In genomic region chr15:58038426-58039106, GRCh38 we compare ENCODE assay signal across 12 cellular contexts. TPM values are rescaled to one million over a fixed set of nuclear protein-coding genes. Genes with fewer than 3 reads are reported as not detected.
DNase-seq lines count a peak whose midpoint lies in the region; ATAC-seq and TF ChIP-seq lines count a peak whose summit lies in the region.
"Had no signal": no experiment of that assay in that cellular context is flagged by ENCODE, and none has a peak within 500 bp of the region (broad histone marks: within the 10 kb centered on the region; RNA-seq: fewer than 3 reads in every experiment).

No MANE protein-coding gene starts in this region.

- H3K9me3 ChIP-seq in BLaER1 (no peaks in the 10 kb centered on the region), hepatocyte (ENCODE audit: low read depth) (no peaks in the 10 kb centered on the region)
- H3K9me3 ChIP-seq: adrenal gland had no signal

- DNase-seq in NCI-H1092 treated with DMSO at 0.1 percent for 48 hours (lab: John Stamatoyannopoulos, UW) (peak; percentile 41), T1000 (lab: John Stamatoyannopoulos, UW) (peak; percentile 24), hepatocyte (ENCODE audit: low spot score) (peak; percentile 55), NCI-H187 treated with DMSO at 0.1 percent for 48 hours (lab: John Stamatoyannopoulos, UW) (no peak), hypothalamus (lab: John Stamatoyannopoulos, UW) (no peak), NCI-H2227 (lab: John Stamatoyannopoulos, UW; ENCODE audit: unreplicated experiment) (no peak)
- DNase-seq: activated CD4-positive, alpha-beta T cell treated with anti-CD3 and anti-CD28 coated beads, Interleukin-2, amount 50 U/mL, for 4 hours; adrenal gland; GOT3 had no signal

- 31% methylated on average over 2 of the region's 2 CpGs for WGBS in hepatocyte (ENCODE audit: low lambda C conversion rate, missing lambda C conversion rate)

- H2AFZ ChIP-seq in hepatocyte, result no peak overlapping the region

- H3K9ac ChIP-seq in BLaER1, result no peak overlapping the region

- no peaks in the 10 kb centered on the region for H3K9me2 ChIP-seq in hepatocyte (replicated peaks; ENCODE audit: insufficient read depth)

- TF ChIP-seq CTCF in hepatocyte (IDR thresholded peaks at IDR 0.05; ENCODE audit: poor library complexity), result no peak

- H4K20me1 ChIP-seq in BLaER1 (no peaks in the 10 kb centered on the region), hepatocyte (ENCODE audit: insufficient read depth, poor library complexity, severe bottlenecking) (no peaks in the 10 kb centered on the region)

- peaks cover 12% of the 10 kb centered on the region for H3K4me1 ChIP-seq in BLaER1
- peaks cover 25% of the 10 kb centered on the region for H3K4me1 ChIP-seq in hepatocyte (ENCODE audit: insufficient read depth)

- H3K36me3 ChIP-seq in BLaER1, result no peaks in the 10 kb centered on the region
- H3K36me3 ChIP-seq in hepatocyte (replicated peaks; ENCODE audit: insufficient read depth, low read depth), result no peaks in the 10 kb centered on the region
- H3K36me3 ChIP-seq: adrenal gland had no signal

- H3K27me3 ChIP-seq in BLaER1 (no peaks in the 10 kb centered on the region), hepatocyte (no peaks in the 10 kb centered on the region)

- ATAC-seq in GM18868 (IDR thresholded peaks at IDR 0.05; ENCODE audit: unreplicated experiment), result no peak
- ATAC-seq: stimulated activated effector memory CD8-positive, alpha-beta T cell treated with anti-CD3 and anti-CD28 coated beads, Interleukin-12 subunit alpha, Interleukin-12 subunit beta, amount 100 ng/mL, for 72 hours had no signal

- no peak overlapping the region for H3K4me3 ChIP-seq in BLaER1
- H3K4me3 ChIP-seq in hepatocyte, result no peak overlapping the region
- H3K4me3 ChIP-seq: adrenal gland had no signal

- H3K27ac ChIP-seq in BLaER1 (no peak overlapping the region), hepatocyte (peak overlapping the region; percentile 29)
- H3K27ac ChIP-seq: adrenal gland had no signal

- H3K4me2 ChIP-seq in BLaER1, result peak overlapping the region; percentile 52; the same call in 1 of the 2 replicates
- H3K4me2 ChIP-seq in hepatocyte, result peak overlapping the region; percentile 38

- H3K79me2 ChIP-seq in hepatocyte, result no peaks in the 10 kb centered on the region

RNA-seq across cellular contexts. Expression of gene ALDH1A2, which starts 26.9 kb away (rescaled TPM):
- total RNA-seq in hepatocyte, result 5.3 and 7.3 TPM in 2 replicates
- polyA plus RNA-seq in hepatocyte, result 3.0 and 7.2 TPM in 2 replicates

Comparison
In these comparisons a context has a peak if more than half of its experiments do, and no peak if none do; other contexts are left out.
1. DNase-seq: peak in NCI-H1092 treated with DMSO at 0.1 percent for 48 hours (single experiment), T1000 (single experiment) and hepatocyte (single experiment); none in NCI-H187 treated with DMSO at 0.1 percent for 48 hours (single experiment), hypothalamus (0 of 51) and NCI-H2227 (single experiment).